8 cellular contexts compared by ENCODE assay signal in the genomic region with DNA sequence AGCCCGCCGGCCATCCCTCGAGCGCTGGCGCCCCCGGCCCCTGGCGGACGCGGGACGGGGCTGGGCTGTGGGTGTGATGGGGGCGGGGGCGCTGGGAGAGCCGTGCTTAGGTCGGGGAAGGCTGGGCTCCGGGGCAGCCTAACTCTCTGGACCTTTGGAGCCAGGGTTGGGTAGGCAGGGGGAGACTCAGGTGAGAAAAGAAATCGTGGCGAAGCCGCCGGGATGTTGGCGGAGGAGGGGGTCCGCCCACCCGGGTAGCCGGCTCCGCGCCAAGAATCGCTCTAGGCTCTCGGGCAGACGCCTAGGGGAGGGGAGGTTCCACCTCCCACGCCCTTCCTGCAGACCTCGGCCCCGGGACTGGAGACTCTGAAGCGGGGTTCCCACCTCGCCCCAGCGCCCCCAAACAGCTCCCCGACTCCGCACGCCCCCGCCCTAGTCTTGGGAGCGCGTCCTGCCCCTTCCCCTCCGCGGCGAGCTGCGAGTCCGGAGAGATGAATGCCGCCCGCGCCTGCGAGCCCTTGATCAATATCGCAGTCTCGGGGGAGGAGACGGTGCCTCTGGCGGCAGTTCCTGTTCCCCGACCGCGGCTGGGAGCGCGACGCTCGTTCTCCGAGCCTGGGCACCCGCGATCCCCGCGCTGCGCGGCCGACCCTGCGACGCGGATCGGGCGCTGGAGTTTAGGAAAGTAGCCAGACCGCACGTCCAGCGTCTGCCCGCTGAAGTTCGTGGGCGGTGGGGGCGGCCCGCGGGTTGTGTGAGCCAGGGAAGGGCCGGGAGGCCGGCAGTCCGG. TPM values are rescaled to one million over a fixed set of nuclear protein-coding genes. Genes with fewer than 3 reads are reported as not detected.
DNase-seq lines count a peak whose midpoint lies in the region; ATAC-seq and TF ChIP-seq lines count a peak whose summit lies in the region.
"Had no signal": no experiment of that assay in that cellular context is flagged by ENCODE, and none has a peak within 500 bp of the region (broad histone marks: within the 10 kb centered on the region; RNA-seq: fewer than 3 reads in every experiment).

No MANE protein-coding gene starts in this region.

- POLR2A ChIA-PET in PC-3 (lab: Charles Lee; ENCODE audit: unreplicated experiment) = no interaction called here

- peak overlapping the region; percentile 64 for H2AFZ ChIP-seq in PC-3 (ENCODE audit: low read length)

- in situ Hi-C loops in GM13977 (cut with MboI; ENCODE audit: low pct_unique_long_range_greater_than_20kb, low sequenced_read_pairs, unreplicated experiment) = no loop called here

- H3K27ac ChIP-seq in PC-3 (ENCODE audit: low read length) (no peak overlapping the region), iPS DF 6.9 (ENCODE audit: low read length) (no peak overlapping the region), skeletal muscle tissue (ENCODE audit: low read depth, low read length) (no peak overlapping the region)

- no peaks in the 10 kb centered on the region for H3K9me3 ChIP-seq in PC-3 (ENCODE audit: low read length)
- no peaks in the 10 kb centered on the region for H3K9me3 ChIP-seq in iPS DF 6.9 (ENCODE audit: control insufficient read depth, insufficient read depth, low read length)
- no peaks in the 10 kb centered on the region for H3K9me3 ChIP-seq in skeletal muscle tissue (ENCODE audit: control insufficient read depth in 3 of 3, low read length in 3 of 3)

- H3K4me2 ChIP-seq in PC-3 (ENCODE audit: low read length) = peak overlapping the region; percentile 91

- peak; percentile 74 for DNase-seq in GM13977 (ENCODE audit: low spot score)
- DNase-seq in PC-3 = peak; percentile 32
- peak in 1 of 2 donors; percentile 42 for DNase-seq in activated naive CD4-positive, alpha-beta T cell treated with anti-CD3 and anti-CD28 coated beads, Interleukin-2, amount 50 U/mL, for 72 hours (ENCODE audit: low spot score in 2 of 2)
- no peak for DNase-seq in iPS DF 6.9 (ENCODE audit: low read depth, low spot score)

- no peaks in the 10 kb centered on the region for H3K36me3 Mint-ChIP-seq in activated naive CD4-positive, alpha-beta T cell treated with anti-CD3 and anti-CD28 coated beads, Interleukin-2, amount 50 U/mL, for 72 hours

- H3K79me2 ChIP-seq in PC-3 (ENCODE audit: low read length) = no peaks in the 10 kb centered on the region

- no TSS peak for BruUV-seq in PC-3 (replicated peaks; lab: Mats Ljungman, UMichigan)

- peak; percentile 36 for ATAC-seq in PC-3
- peak; percentile 52 to 62 for ATAC-seq in activated naive CD4-positive, alpha-beta T cell treated with anti-CD3 and anti-CD28 coated beads, Interleukin-2, amount 50 U/mL, for 72 hours
- no peak for ATAC-seq in GM19463 (IDR thresholded peaks at IDR 0.05; ENCODE audit: unreplicated experiment)
- no peak for ATAC-seq in GM18870 (IDR thresholded peaks at IDR 0.05; ENCODE audit: unreplicated experiment)

- H4K20me1 ChIP-seq in PC-3 (ENCODE audit: low read length) = no peaks in the 10 kb centered on the region

- intact Hi-C loops in PC-3 (cut with micrococcal nuclease) = no loop called here

- H3K4me3 ChIP-seq in PC-3 (ENCODE audit: low read length) = peak overlapping the region; percentile 61
- H3K4me3 ChIP-seq in iPS DF 6.9 (ENCODE audit: low read length) = peak overlapping the region; percentile 75
- peak overlapping the region; percentile 43 to 65 (median 56) for H3K4me3 ChIP-seq in skeletal muscle tissue (ENCODE audit: low read length in 3 of 3)

- TF ChIP-seq CTCF in GM13977 (IDR thresholded peaks at IDR 0.05; ENCODE audit: extremely low read depth, insufficient read depth, missing control alignments) (no peak), PC-3 (conservative IDR thresholded peaks at IDR 0.05; ENCODE audit: low read depth, low read length) (no peak)

- H3K27me3 ChIP-seq in PC-3 (ENCODE audit: low read length) = peaks cover 80% of the 10 kb centered on the region
- peaks cover 20% of the 10 kb centered on the region for H3K27me3 ChIP-seq in iPS DF 6.9 (ENCODE audit: control insufficient read depth, insufficient read depth, low read length)
- peaks cover 29 to 64% (median 61%) of the 10 kb centered on the region in 3 donors for H3K27me3 ChIP-seq in skeletal muscle tissue (ENCODE audit: control insufficient read depth in 3 of 3, insufficient read depth in 3 of 3, low read length in 3 of 3)

- CTCF ChIA-PET in PC-3 (lab: Charles Lee) = no interaction called here

- no peaks in the 10 kb centered on the region for H3F3A ChIP-seq in PC-3 (ENCODE audit: low read length, unreplicated experiment)

- H3K27ac Mint-ChIP-seq in activated naive CD4-positive, alpha-beta T cell treated with anti-CD3 and anti-CD28 coated beads, Interleukin-2, amount 50 U/mL, for 72 hours = no peak overlapping the region

- H3K9me2 ChIP-seq in PC-3 (replicated peaks; ENCODE audit: low read length) = no peaks in the 10 kb centered on the region

- no peaks in the 10 kb centered on the region for H3K36me3 ChIP-seq in PC-3 (ENCODE audit: low read depth, low read length)
- H3K36me3 ChIP-seq in iPS DF 6.9 (ENCODE audit: control insufficient read depth, insufficient read depth, low read length) = no peaks in the 10 kb centered on the region
- H3K36me3 ChIP-seq in skeletal muscle tissue (ENCODE audit: control insufficient read depth in 3 of 3, insufficient read depth in 3 of 3, low read length in 3 of 3) = no peaks in the 10 kb centered on the region

- H3K9me3 Mint-ChIP-seq in activated naive CD4-positive, alpha-beta T cell treated with anti-CD3 and anti-CD28 coated beads, Interleukin-2, amount 50 U/mL, for 72 hours = no peaks in the 10 kb centered on the region

- no CpG with 5 or more reads among the region's 85 CpGs for WGBS in iPS DF 6.9 (ENCODE audit: insufficient coverage, insufficient read length)

- H3K4me1 ChIP-seq in PC-3 (ENCODE audit: insufficient read depth, low read length) (peaks cover 12% of the 10 kb centered on the region; the same call in 1 of the 2 replicates), iPS DF 6.9 (ENCODE audit: control insufficient read depth, insufficient read depth, low read length) (peaks cover 2% of the 10 kb centered on the region; the same call in 1 of the 2 replicates), skeletal muscle tissue (ENCODE audit: control insufficient read depth in 3 of 3, insufficient read depth in 3 of 3, low read length in 3 of 3) (peaks cover 15 to 27% (median 17%) of the 10 kb centered on the region in 3 donors)

- H3K9ac ChIP-seq in PC-3 (ENCODE audit: low read length) (no peak overlapping the region), skeletal muscle tissue (ENCODE audit: low read depth in 1 of 3, low read length in 3 of 3) (peak overlapping the region in 2 of 3 donors; percentile 14 to 40)

RNA-seq across cellular contexts. Expression of a gene that starts 0.7 kb away (rescaled TPM):
- total RNA-seq in PC-3 (2014; rRNA removed) (not detected in 2 replicates), skeletal muscle tissue (0.52 TPM)
- under 1 TPM in 1 of 2 donors, not detected in 1; 0.32 TPM for total RNA-seq in activated naive CD4-positive, alpha-beta T cell treated with anti-CD3 and anti-CD28 coated beads, Interleukin-2, amount 50 U/mL, for 72 hours
- total RNA-seq: RPMI7951 had no signal

RNA-seq across cellular contexts. Expression of a gene that starts 59.9 kb away (rescaled TPM):
- total RNA-seq in PC-3 (2014; rRNA removed) (not detected in 2 replicates), skeletal muscle tissue (not detected)
- total RNA-seq in activated naive CD4-positive, alpha-beta T cell treated with anti-CD3 and anti-CD28 coated beads, Interleukin-2, amount 50 U/mL, for 72 hours = not detected
- total RNA-seq: RPMI7951 had no signal

Comparison
In these comparisons a context has a peak if more than half of its experiments do, and no peak if none do; other contexts are left out.
1. ATAC-seq: peak in PC-3 (single experiment) and activated naive CD4-positive, alpha-beta T cell treated with anti-CD3 and anti-CD28 coated beads, Interleukin-2, amount 50 U/mL, for 72 hours (2 of 2); none in GM19463 (single experiment) and GM18870 (single experiment).
2. Peak in every context shown above with its lines, with median percentiles within 50 percentile points of each other: H3K4me3 ChIP-seq.